In the genomic region with DNA sequence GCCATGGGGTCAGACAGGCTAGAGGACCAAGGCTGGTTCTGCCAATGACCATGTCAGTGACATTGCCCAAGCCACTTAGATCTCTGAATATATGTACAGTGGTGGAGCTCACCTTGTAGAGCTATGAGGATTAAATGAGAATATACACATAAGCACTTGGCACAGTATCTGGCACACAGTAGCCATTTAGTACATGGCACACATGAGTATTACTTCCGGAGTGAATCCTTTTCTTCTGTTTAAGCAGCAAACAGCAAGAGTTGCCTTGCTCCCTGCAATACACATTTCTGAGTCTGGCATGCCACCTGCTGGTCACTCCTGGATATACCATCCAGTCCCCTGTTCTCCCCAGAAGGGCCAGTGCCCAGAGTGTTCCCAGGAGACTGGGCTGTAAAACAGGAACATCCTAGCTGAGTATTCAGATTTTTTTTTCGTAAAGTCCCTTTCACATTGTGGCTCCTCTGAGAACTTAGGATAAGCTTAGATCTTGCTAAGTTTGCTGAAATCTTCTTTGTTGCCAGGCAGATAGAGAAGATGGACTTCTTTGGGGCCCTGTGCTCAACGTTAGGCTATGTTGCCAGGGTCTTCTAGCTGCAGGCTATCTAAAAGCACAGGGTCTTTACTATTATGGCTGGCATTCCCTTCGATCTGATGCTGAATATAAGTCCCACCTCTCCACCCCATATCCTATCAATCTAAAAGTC, we compare ENCODE assay signal across 8 cellular contexts.
DNase-seq lines count a peak whose midpoint lies in the region; ATAC-seq and TF ChIP-seq lines count a peak whose summit lies in the region.

No MANE protein-coding gene starts in this region.

- no peaks in the 10 kb centered on the region for H3K4me1 Mint-ChIP-seq in activated T-cell treated with anti-CD3 and anti-CD28 coated beads, Interleukin-2, amount 50 U/mL, for 4 hours (ENCODE audit: low read depth)
- peaks cover 37% of the 10 kb centered on the region for H3K4me1 Mint-ChIP-seq in neural crest cell

- TF ChIP-seq CTCF in neural crest cell (conservative IDR thresholded peaks at IDR 0.05) (peak; percentile 98), thyroid gland (IDR thresholded peaks at IDR 0.05) (peak; percentile 61 to 93 (median 86))

- no peaks in the 10 kb centered on the region for H3K27me3 ChIP-seq in thyroid gland

- H3K9me3 Mint-ChIP-seq in activated T-cell treated with anti-CD3 and anti-CD28 coated beads, Interleukin-2, amount 50 U/mL, for 4 hours, result no peaks in the 10 kb centered on the region
- H3K9me3 Mint-ChIP-seq in neural crest cell, result no peaks in the 10 kb centered on the region

- no peak overlapping the region for H3K27ac Mint-ChIP-seq in neural crest cell (ENCODE audit: unreplicated experiment)

- H3K4me3 ChIP-seq in thyroid gland (replicated peaks in 1 of 3), result no peak overlapping the region

- no peaks in the 10 kb centered on the region for H3K9me3 ChIP-seq in thyroid gland

- peak; percentile 83 for DNase-seq in EH (ENCODE audit: low read depth)
- DNase-seq in HuH-7.5 (ENCODE audit: low spot score), result peak; percentile 88
- peak; percentile 71 for DNase-seq in OCI-M1 (lab: John Stamatoyannopoulos, UW)
- peak; percentile 51 for DNase-seq in activated T-cell treated with anti-CD3 and anti-CD28 coated beads, Interleukin-2, amount 50 U/mL, for 4 hours
- DNase-seq in fibroblast of peridontal ligament (ENCODE audit: extremely low read depth), result peak; percentile 85
- peak; percentile 94 for DNase-seq in neural crest cell (ENCODE audit: low read depth, low spot score)
- peak; percentile 81 to 86 for DNase-seq in thyroid gland

- H3K4me3 Mint-ChIP-seq in activated T-cell treated with anti-CD3 and anti-CD28 coated beads, Interleukin-2, amount 50 U/mL, for 4 hours, result no peak overlapping the region
- no peak overlapping the region for H3K4me3 Mint-ChIP-seq in neural crest cell

- ATAC-seq in GM21619 (IDR thresholded peaks at IDR 0.05; ENCODE audit: unreplicated experiment), result peak; percentile 97
- ATAC-seq in activated T-cell treated with anti-CD3 and anti-CD28 coated beads, Interleukin-2, amount 50 U/mL, for 4 hours, result peak; percentile 90 to 91

- no peaks in the 10 kb centered on the region for H3K36me3 ChIP-seq in thyroid gland

- peaks cover 0 to 7% of the 10 kb centered on the region in 2 donors for H3K4me1 ChIP-seq in thyroid gland

- no peaks in the 10 kb centered on the region for H3K36me3 Mint-ChIP-seq in activated T-cell treated with anti-CD3 and anti-CD28 coated beads, Interleukin-2, amount 50 U/mL, for 4 hours (ENCODE audit: insufficient read depth)
- no peaks in the 10 kb centered on the region for H3K36me3 Mint-ChIP-seq in neural crest cell (ENCODE audit: low read depth)

- TF ChIP-seq POLR2A in thyroid gland (IDR thresholded peaks at IDR 0.05), result no peak

- no peak overlapping the region for H3K27ac ChIP-seq in thyroid gland

- H3K27me3 Mint-ChIP-seq in activated T-cell treated with anti-CD3 and anti-CD28 coated beads, Interleukin-2, amount 50 U/mL, for 4 hours (ENCODE audit: low read depth), result peaks cover 23% of the 10 kb centered on the region
- H3K27me3 Mint-ChIP-seq in neural crest cell (ENCODE audit: low read depth), result no peaks in the 10 kb centered on the region

- intact Hi-C loops in thyroid gland (cut with DNase I), result loop anchor here (5.0 to 10.0 kb wide), 2 partner anchors 172 to 1130 kb away; no protein-coding TSS in a partner anchor

- 24 to 29% methylated on average over 4 of the region's 4 CpGs for WGBS in thyroid gland, 2 donors
